9 cellular contexts compared by ENCODE assay signal in genomic region chr9:131839281-131840084, GRCh38.
DNase-seq lines count a peak whose midpoint lies in the region; ATAC-seq and TF ChIP-seq lines count a peak whose summit lies in the region.
"Had no signal": no experiment of that assay in that cellular context is flagged by ENCODE, and none has a peak within 500 bp of the region (broad histone marks: within the 10 kb centered on the region; RNA-seq: fewer than 3 reads in every experiment).

No MANE protein-coding gene starts in this region.

- no peaks in the 10 kb centered on the region for H3K9me3 ChIP-seq in adipocyte (ENCODE audit: control insufficient read depth, low read length)
- H3K9me3 ChIP-seq in gastrocnemius medialis, result no peaks in the 10 kb centered on the region

- H3K9ac ChIP-seq in adipocyte (ENCODE audit: low read length), result no peak overlapping the region

- no peak for TF ChIP-seq POLR2A in gastrocnemius medialis (IDR thresholded peaks at IDR 0.05)

- ATAC-seq in gastrocnemius medialis (no peak), GM23338 (no peak)

- peaks cover 45% of the 10 kb centered on the region for H3K27me3 ChIP-seq in adipocyte (replicated peaks; ENCODE audit: control insufficient read depth, insufficient read depth, low read length)
- peaks cover 8 to 14% (median 11%) of the 10 kb centered on the region in 3 donors for H3K27me3 ChIP-seq in gastrocnemius medialis
- H3K27me3 ChIP-seq in GM23338 (ENCODE audit: insufficient read depth), result no peaks in the 10 kb centered on the region

- DNase-seq in ELR (ENCODE audit: low read depth), result peak; percentile 87
- DNase-seq in T-helper 2 cell treated with Interferon-gamma antibody and Interleukin-4, amounts not matched to agents 5 μg/mL and 100 μg/mL, for 36 hours (ENCODE audit: low spot score), result peak; percentile 83
- peak; percentile 82 for DNase-seq in adipocyte (ENCODE audit: low read depth)
- DNase-seq in non-pigmented ciliary epithelial cell (ENCODE audit: low read depth), result peak; percentile 23
- DNase-seq in gastrocnemius medialis, result no peak
- no peak for DNase-seq in GM23338 (ENCODE audit: low spot score)
- DNase-seq in NCI-H526 (lab: John Stamatoyannopoulos, UW), result no peak
- DNase-seq in NCI-H1105 treated with DMSO at 0.1 percent for 48 hours (lab: John Stamatoyannopoulos, UW), result no peak

- H3K4me3 Mint-ChIP-seq in T-helper 2 cell treated with Interferon-gamma antibody and Interleukin-4, amounts not matched to agents 5 μg/mL and 100 μg/mL, for 36 hours, result peak overlapping the region; percentile 70
- no peak overlapping the region for H3K4me3 Mint-ChIP-seq in GM23338

- H3K9me2 ChIP-seq in GM23338 (ENCODE audit: insufficient read depth), result no peaks in the 10 kb centered on the region

- in situ Hi-C loops in gastrocnemius medialis (cut with MboI; ENCODE audit: low sequenced_read_pairs in 4 of 4), result no loop called here

- H3K36me3 ChIP-seq in adipocyte (ENCODE audit: control insufficient read depth, insufficient read depth, low read length, severe bottlenecking) (no peaks in the 10 kb centered on the region), gastrocnemius medialis (no peaks in the 10 kb centered on the region), GM23338 (ENCODE audit: insufficient read depth) (no peaks in the 10 kb centered on the region)
- H3K36me3 ChIP-seq: thoracic aorta had no signal

- intact Hi-C loops in gastrocnemius medialis (cut with DNase I; ENCODE audit: low total_unique reads), result no loop called here

- no peak overlapping the region for H2AFZ ChIP-seq in GM23338

- no peaks in the 10 kb centered on the region for H3F3A ChIP-seq in GM23338 (replicated peaks; ENCODE audit: low read depth)

- peaks cover 19% of the 10 kb centered on the region for H3K4me1 Mint-ChIP-seq in T-helper 2 cell treated with Interferon-gamma antibody and Interleukin-4, amounts not matched to agents 5 μg/mL and 100 μg/mL, for 36 hours (ENCODE audit: low read depth)
- peaks cover 13% of the 10 kb centered on the region for H3K4me1 Mint-ChIP-seq in GM23338

- no peaks in the 10 kb centered on the region for H4K20me1 ChIP-seq in GM23338 (replicated peaks; ENCODE audit: insufficient read depth)

- H3K27ac Mint-ChIP-seq in T-helper 2 cell treated with Interferon-gamma antibody and Interleukin-4, amounts not matched to agents 5 μg/mL and 100 μg/mL, for 36 hours, result peak overlapping the region; percentile 99
- H3K27ac Mint-ChIP-seq in GM23338, result no peak overlapping the region

- H3K27ac ChIP-seq in gastrocnemius medialis, result no peak overlapping the region
- no peak overlapping the region for H3K27ac ChIP-seq in GM23338 (ENCODE audit: low read depth)
- H3K27ac ChIP-seq: thoracic aorta had no signal

- H3K27me3 Mint-ChIP-seq in T-helper 2 cell treated with Interferon-gamma antibody and Interleukin-4, amounts not matched to agents 5 μg/mL and 100 μg/mL, for 36 hours (ENCODE audit: low read depth), result no peaks in the 10 kb centered on the region
- peaks cover 10% of the 10 kb centered on the region for H3K27me3 Mint-ChIP-seq in GM23338 (ENCODE audit: insufficient read depth, low read depth, poor library complexity)

- H3K4me1 ChIP-seq in adipocyte (ENCODE audit: control insufficient read depth, insufficient read depth, low read length), result no peaks in the 10 kb centered on the region
- H3K4me1 ChIP-seq in gastrocnemius medialis, result no peaks in the 10 kb centered on the region
- peaks cover 7% of the 10 kb centered on the region; the same call in 1 of the 2 replicates for H3K4me1 ChIP-seq in GM23338 (ENCODE audit: insufficient read depth)

- no peak overlapping the region for H3K4me2 ChIP-seq in GM23338

- no peaks in the 10 kb centered on the region for H3K79me2 ChIP-seq in GM23338 (replicated peaks; ENCODE audit: insufficient read depth)

- no peak for TF ChIP-seq CTCF in gastrocnemius medialis (IDR thresholded peaks at IDR 0.05 in 4 of 5, conservative IDR thresholded peaks at IDR 0.05 in 1 of 5)
- 0 out of 4 replicates have a peak, but pooled peaks of 1 of the 2 experiments have one; percentile 26 for TF ChIP-seq CTCF in GM23338 (conservative IDR thresholded peaks at IDR 0.05; ENCODE audit: low read depth in 2 of 2)

- no peak overlapping the region for H3K4me3 ChIP-seq in adipocyte (ENCODE audit: low read length)
- no peak overlapping the region for H3K4me3 ChIP-seq in gastrocnemius medialis
- no peak overlapping the region for H3K4me3 ChIP-seq in GM23338
- H3K4me3 ChIP-seq: thoracic aorta had no signal

- peaks cover 2% of the 10 kb centered on the region for H3K36me3 Mint-ChIP-seq in T-helper 2 cell treated with Interferon-gamma antibody and Interleukin-4, amounts not matched to agents 5 μg/mL and 100 μg/mL, for 36 hours (ENCODE audit: low read depth)
- no peaks in the 10 kb centered on the region for H3K36me3 Mint-ChIP-seq in GM23338 (ENCODE audit: low read depth)

- peaks cover 3% of the 10 kb centered on the region for H3K9me3 Mint-ChIP-seq in T-helper 2 cell treated with Interferon-gamma antibody and Interleukin-4, amounts not matched to agents 5 μg/mL and 100 μg/mL, for 36 hours
- H3K9me3 Mint-ChIP-seq in GM23338, result peaks cover under 1% of the 10 kb centered on the region; the same call in 2 of the 3 replicates

TF ChIP-seq in GM23338, 12 proteins besides CTCF, POLR2A, EP300 and RAD21 (continues in another document):
- TF ChIP-seq EZH2phosphoT487 (IDR thresholded peaks at IDR 0.05; ENCODE audit: unreplicated experiment) (no peak), CREB1 (CRISPR knock-in tag; IDR thresholded peaks at IDR 0.05; ENCODE audit: low read depth) (no peak), NANOG (IDR thresholded peaks at IDR 0.05; ENCODE audit: borderline replicate concordance) (no peak), ZNF114 (CRISPR knock-in tag; IDR thresholded peaks at IDR 0.05) (no peak), ZNF331 (CRISPR knock-in tag; IDR thresholded peaks at IDR 0.05; ENCODE audit: low read depth) (no peak), EZH2 (IDR thresholded peaks at IDR 0.05; ENCODE audit: low read depth, unreplicated experiment) (no peak), POLR2AphosphoS5 (IDR thresholded peaks at IDR 0.05; ENCODE audit: low read depth) (no peak), JUNB (IDR thresholded peaks at IDR 0.05; ENCODE audit: unreplicated experiment) (no peak), STAT1 (IDR thresholded peaks at IDR 0.05; ENCODE audit: unreplicated experiment) (no peak)
- TF ChIP-seq, protein P1, sequence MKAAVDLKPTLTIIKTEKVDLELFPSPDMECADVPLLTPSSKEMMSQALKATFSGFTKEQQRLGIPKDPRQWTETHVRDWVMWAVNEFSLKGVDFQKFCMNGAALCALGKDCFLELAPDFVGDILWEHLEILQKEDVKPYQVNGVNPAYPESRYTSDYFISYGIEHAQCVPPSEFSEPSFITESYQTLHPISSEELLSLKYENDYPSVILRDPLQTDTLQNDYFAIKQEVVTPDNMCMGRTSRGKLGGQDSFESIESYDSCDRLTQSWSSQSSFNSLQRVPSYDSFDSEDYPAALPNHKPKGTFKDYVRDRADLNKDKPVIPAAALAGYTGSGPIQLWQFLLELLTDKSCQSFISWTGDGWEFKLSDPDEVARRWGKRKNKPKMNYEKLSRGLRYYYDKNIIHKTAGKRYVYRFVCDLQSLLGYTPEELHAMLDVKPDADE (IDR thresholded peaks at IDR 0.05), result no peak
- TF ChIP-seq, protein P2, sequence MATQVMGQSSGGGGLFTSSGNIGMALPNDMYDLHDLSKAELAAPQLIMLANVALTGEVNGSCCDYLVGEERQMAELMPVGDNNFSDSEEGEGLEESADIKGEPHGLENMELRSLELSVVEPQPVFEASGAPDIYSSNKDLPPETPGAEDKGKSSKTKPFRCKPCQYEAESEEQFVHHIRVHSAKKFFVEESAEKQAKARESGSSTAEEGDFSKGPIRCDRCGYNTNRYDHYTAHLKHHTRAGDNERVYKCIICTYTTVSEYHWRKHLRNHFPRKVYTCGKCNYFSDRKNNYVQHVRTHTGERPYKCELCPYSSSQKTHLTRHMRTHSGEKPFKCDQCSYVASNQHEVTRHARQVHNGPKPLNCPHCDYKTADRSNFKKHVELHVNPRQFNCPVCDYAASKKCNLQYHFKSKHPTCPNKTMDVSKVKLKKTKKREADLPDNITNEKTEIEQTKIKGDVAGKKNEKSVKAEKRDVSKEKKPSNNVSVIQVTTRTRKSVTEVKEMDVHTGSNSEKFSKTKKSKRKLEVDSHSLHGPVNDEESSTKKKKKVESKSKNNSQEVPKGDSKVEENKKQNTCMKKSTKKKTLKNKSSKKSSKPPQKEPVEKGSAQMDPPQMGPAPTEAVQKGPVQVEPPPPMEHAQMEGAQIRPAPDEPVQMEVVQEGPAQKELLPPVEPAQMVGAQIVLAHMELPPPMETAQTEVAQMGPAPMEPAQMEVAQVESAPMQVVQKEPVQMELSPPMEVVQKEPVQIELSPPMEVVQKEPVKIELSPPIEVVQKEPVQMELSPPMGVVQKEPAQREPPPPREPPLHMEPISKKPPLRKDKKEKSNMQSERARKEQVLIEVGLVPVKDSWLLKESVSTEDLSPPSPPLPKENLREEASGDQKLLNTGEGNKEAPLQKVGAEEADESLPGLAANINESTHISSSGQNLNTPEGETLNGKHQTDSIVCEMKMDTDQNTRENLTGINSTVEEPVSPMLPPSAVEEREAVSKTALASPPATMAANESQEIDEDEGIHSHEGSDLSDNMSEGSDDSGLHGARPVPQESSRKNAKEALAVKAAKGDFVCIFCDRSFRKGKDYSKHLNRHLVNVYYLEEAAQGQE (IDR thresholded peaks at IDR 0.05; ENCODE audit: unreplicated experiment), result no peak

Comparison
In these comparisons a context has a peak if more than half of its experiments do, and no peak if none do; other contexts are left out.
1. DNase-seq: peak in ELR (single experiment), T-helper 2 cell treated with Interferon-gamma antibody and Interleukin-4, amounts not matched to agents 5 μg/mL and 100 μg/mL, for 36 hours (single experiment), adipocyte (single experiment) and non-pigmented ciliary epithelial cell (single experiment); none in gastrocnemius medialis (0 of 2), GM23338 (single experiment), NCI-H526 (0 of 2) and NCI-H1105 treated with DMSO at 0.1 percent for 48 hours (single experiment).